1 cellular context compared by ENCODE assay signal in genomic region chr2:148599112-148599991, GRCh38.
TF ChIP-seq lines count a peak whose summit lies in the region.

No MANE protein-coding gene starts in this region.

TF ChIP-seq in GM12891, 5 proteins besides CTCF, POLR2A, EP300 and RAD21:
- TF ChIP-seq TAF1 (IDR thresholded peaks at IDR 0.05; ENCODE audit: low read depth, low read length) = no peak
- no peak for TF ChIP-seq POU2F2 (IDR thresholded peaks at IDR 0.05; ENCODE audit: low read depth, low read length)
- TF ChIP-seq PAX5 (IDR thresholded peaks at IDR 0.05; ENCODE audit: insufficient read depth, low read length, severe bottlenecking) = no peak
- no peak for TF ChIP-seq POLR2AphosphoS5 (IDR thresholded peaks at IDR 0.05; ENCODE audit: low read depth, low read length)
